Comparison of ENCODE assay signal across 8 cellular contexts in the genomic region with DNA sequence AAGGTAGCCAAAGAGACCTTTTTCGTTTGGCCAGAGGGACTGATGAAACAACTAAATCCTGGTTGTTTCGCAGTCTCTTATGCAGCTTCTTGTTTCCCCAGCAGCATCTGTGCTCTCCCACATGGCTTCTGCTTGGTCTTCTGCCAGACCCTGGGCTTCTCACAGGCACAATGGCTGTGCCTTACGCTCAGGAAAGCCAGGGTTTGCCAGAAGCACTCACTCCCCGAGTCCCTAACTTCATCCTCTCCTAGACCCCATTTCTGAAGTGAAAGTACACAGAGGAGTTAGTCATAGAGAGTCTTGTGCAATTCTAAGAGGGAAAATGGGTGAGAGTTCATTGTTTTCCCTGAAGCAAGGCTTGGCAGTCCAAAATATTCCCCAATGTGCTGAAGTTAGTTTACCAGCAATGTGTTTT.
DNase-seq lines count a peak whose midpoint lies in the region; ATAC-seq and TF ChIP-seq lines count a peak whose summit lies in the region.

No MANE protein-coding gene starts in this region.

- peaks cover under 1 to 15% of the 10 kb centered on the region in 2 donors for H3K27me3 Mint-ChIP-seq in CD8-positive, alpha-beta memory T cell
- no peaks in the 10 kb centered on the region for H3K27me3 Mint-ChIP-seq in progenitor cell of endocrine pancreas

- H3K4me3 ChIP-seq in skeletal muscle satellite cell (ENCODE audit: low read length): peak overlapping the region; percentile 45
- no peak overlapping the region for H3K4me3 ChIP-seq in CD8-positive, alpha-beta memory T cell (ENCODE audit: low read length)

- no peak overlapping the region for H3K9ac ChIP-seq in skeletal muscle satellite cell (ENCODE audit: low read depth, low read length)

- peak overlapping the region; percentile 68 for H3K4me2 ChIP-seq in skeletal muscle satellite cell (ENCODE audit: low read length)

- no peak for ATAC-seq in GM18907 (IDR thresholded peaks at IDR 0.05; ENCODE audit: unreplicated experiment)

- H3K4me3 Mint-ChIP-seq in CD8-positive, alpha-beta memory T cell: no peak overlapping the region
- no peak overlapping the region for H3K4me3 Mint-ChIP-seq in progenitor cell of endocrine pancreas (ENCODE audit: low read depth)

- CTCF ChIA-PET in CD8-positive, alpha-beta memory T cell (lab: Charles Lee): no interaction called here

- no peaks in the 10 kb centered on the region for H3K9me3 ChIP-seq in skeletal muscle satellite cell (replicated peaks; ENCODE audit: low read length)
- H3K9me3 ChIP-seq in CD8-positive, alpha-beta memory T cell (ENCODE audit: low read length): no peaks in the 10 kb centered on the region

- no peaks in the 10 kb centered on the region for H3K36me3 ChIP-seq in skeletal muscle satellite cell (ENCODE audit: insufficient read depth, low read length)
- H3K36me3 ChIP-seq in CD8-positive, alpha-beta memory T cell (ENCODE audit: insufficient read depth, low read length): no peaks in the 10 kb centered on the region

- no peaks in the 10 kb centered on the region for H3K4me1 Mint-ChIP-seq in CD8-positive, alpha-beta memory T cell
- peaks cover 6% of the 10 kb centered on the region for H3K4me1 Mint-ChIP-seq in progenitor cell of endocrine pancreas (ENCODE audit: low read depth)

- no peak overlapping the region for H3K27ac Mint-ChIP-seq in CD8-positive, alpha-beta memory T cell
- H3K27ac Mint-ChIP-seq in progenitor cell of endocrine pancreas: no peak overlapping the region

- TF ChIP-seq CTCF in progenitor cell of endocrine pancreas (IDR thresholded peaks at IDR 0.05; ENCODE audit: unreplicated experiment): no peak

- POLR2A ChIA-PET in CD8-positive, alpha-beta memory T cell (lab: Charles Lee): no interaction called here

- H3K27me3 ChIP-seq in skeletal muscle satellite cell (ENCODE audit: control insufficient read depth, insufficient read depth, low read length): no peaks in the 10 kb centered on the region
- H3K27me3 ChIP-seq in CD8-positive, alpha-beta memory T cell (ENCODE audit: insufficient read depth, low read length, poor library complexity, severe bottlenecking): no peaks in the 10 kb centered on the region

- DNase-seq in GOT3 (lab: John Stamatoyannopoulos, UW) (peak; percentile 13), hepatic stellate cell (ENCODE audit: low spot score) (peak; percentile 16), progenitor cell of endocrine pancreas (ENCODE audit: low spot score, unreplicated experiment) (no peak)
- DNase-seq in CD8-positive, alpha-beta memory T cell: no peak
- no peak for DNase-seq in activated effector memory CD4-positive, alpha-beta T cell treated with anti-CD3 and anti-CD28 coated beads, Interleukin-2, amount 50 U/mL, for 16 hours

- H3K4me1 ChIP-seq in skeletal muscle satellite cell (ENCODE audit: control insufficient read depth, insufficient read depth, low read length): peaks cover 10% of the 10 kb centered on the region
- no peaks in the 10 kb centered on the region for H3K4me1 ChIP-seq in CD8-positive, alpha-beta memory T cell (ENCODE audit: insufficient read depth, low read length)

- peak overlapping the region; percentile 53 for H3K27ac ChIP-seq in angular gyrus (ENCODE audit: low read depth, low read length)
- no peak overlapping the region for H3K27ac ChIP-seq in CD8-positive, alpha-beta memory T cell (ENCODE audit: low read depth, low read length)

- H3K36me3 Mint-ChIP-seq in CD8-positive, alpha-beta memory T cell: no peaks in the 10 kb centered on the region
- no peaks in the 10 kb centered on the region for H3K36me3 Mint-ChIP-seq in progenitor cell of endocrine pancreas (ENCODE audit: insufficient read depth)

- no peaks in the 10 kb centered on the region for H3K9me3 Mint-ChIP-seq in CD8-positive, alpha-beta memory T cell
- H3K9me3 Mint-ChIP-seq in progenitor cell of endocrine pancreas (ENCODE audit: low read depth): no peaks in the 10 kb centered on the region

Comparison
In these comparisons a context has a peak if more than half of its experiments do, and no peak if none do; other contexts are left out.
1. DNase-seq: peak in GOT3 (single experiment) and hepatic stellate cell (single experiment); none in CD8-positive, alpha-beta memory T cell (0 of 5), activated effector memory CD4-positive, alpha-beta T cell treated with anti-CD3 and anti-CD28 coated beads, Interleukin-2, amount 50 U/mL, for 16 hours (single experiment) and progenitor cell of endocrine pancreas (single experiment).